In the genomic region with DNA sequence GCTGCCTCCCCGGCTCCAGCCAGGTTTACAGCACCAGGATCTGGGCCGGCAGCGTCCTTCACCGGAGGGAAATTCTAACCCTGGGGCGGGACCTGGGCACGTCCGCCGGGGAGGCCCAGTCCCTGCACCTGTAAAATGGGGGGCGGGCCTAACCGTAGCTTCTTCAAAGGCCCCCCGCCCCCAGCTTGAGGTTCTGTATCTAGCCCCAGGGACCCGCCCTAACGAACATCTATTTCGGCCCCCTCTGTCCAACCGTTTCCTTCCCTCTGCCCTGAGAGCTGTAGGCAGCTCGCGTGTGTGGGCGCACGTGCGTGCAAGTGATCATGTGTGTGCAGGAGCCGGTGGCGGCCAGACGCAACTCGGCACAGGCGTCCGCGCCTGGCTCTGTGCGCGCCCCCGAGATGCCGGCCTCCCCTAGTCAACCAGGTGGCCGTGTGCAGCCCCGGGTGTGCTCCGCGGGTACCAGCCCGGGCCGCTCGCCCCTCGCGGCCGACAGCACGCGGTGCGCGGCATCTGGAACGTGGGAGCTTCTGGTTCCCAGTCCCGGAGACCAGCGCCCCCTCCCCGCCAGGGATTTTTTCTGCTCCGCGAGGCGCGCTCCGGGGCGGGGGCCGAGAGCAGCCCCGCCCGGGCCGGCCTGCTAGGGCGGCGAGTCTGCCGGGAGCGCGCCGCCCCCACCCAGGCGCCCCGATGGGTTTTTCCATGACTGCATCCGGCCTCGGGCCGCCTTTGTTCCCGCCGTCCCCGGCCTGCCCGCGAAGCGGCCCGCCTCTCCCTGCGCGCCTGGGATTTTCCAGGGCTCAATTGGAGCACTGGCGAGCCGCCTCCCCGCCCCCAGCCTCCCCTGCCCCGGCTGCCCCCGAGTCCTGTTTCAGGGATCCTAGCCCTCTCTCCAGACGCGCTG, we compare ENCODE assay signal across 8 cellular contexts. TPM values are rescaled to one million over a fixed set of nuclear protein-coding genes. Genes with fewer than 3 reads are reported as not detected.
A peak's percentile ranks its signal among the peaks of the same experiment; 100 is the strongest.
DNase-seq lines count a peak whose midpoint lies in the region; ATAC-seq and TF ChIP-seq lines count a peak whose summit lies in the region.

No MANE protein-coding gene starts in this region.

- DNase-seq in A172 (ENCODE audit: low spot score), result peak; percentile 51
- DNase-seq in NCI-H2171 treated with DMSO at 0.1 percent for 48 hours (lab: John Stamatoyannopoulos, UW), result peak; percentile 64
- DNase-seq in activated CD4-positive, alpha-beta T cell treated with anti-CD3 and anti-CD28 coated beads for 24 hours (ENCODE audit: low read depth in 2 of 2), result peak; percentile 71 to 84
- DNase-seq in left kidney (ENCODE audit: low read depth, low spot score), result peak; percentile 95
- peak; percentile 58 to 91 (median 68) for DNase-seq in stimulated activated CD4-positive, alpha-beta T cell treated with anti-CD3 and anti-CD28 coated beads, Interleukin-1b, Interleukin-23, amount 100 ng/mL, for 24 hours (ENCODE audit: low read depth in 4 of 4, low spot score in 1 of 4)

- TF ChIP-seq POLR2A in GM18505 (IDR thresholded peaks at IDR 0.05; ENCODE audit: borderline replicate concordance, extremely low read depth, insufficient read depth, insufficient read length), result peak; percentile 83

- ATAC-seq in GM18505 (IDR thresholded peaks at IDR 0.05; ENCODE audit: unreplicated experiment), result peak; percentile 68
- peak; percentile 73 for ATAC-seq in HG02885 (IDR thresholded peaks at IDR 0.05; ENCODE audit: poor library complexity, unreplicated experiment)

- peak overlapping the region; percentile 99 for H3K27ac ChIP-seq in cingulate gyrus (ENCODE audit: low read depth, low read length)

RNA-seq across cellular contexts. Expression of a gene that starts 21.2 kb away (rescaled TPM):
- total RNA-seq in A172 (2014; rRNA removed; shearing (Covaris generic)), result not detected in 2 replicates

Comparison
In these comparisons a context has a peak if more than half of its experiments do, and no peak if none do; other contexts are left out.
1. Peak in every context shown above with its lines: DNase-seq, ATAC-seq and H3K27ac ChIP-seq.